10 cellular contexts compared by ENCODE assay signal in the genomic region with DNA sequence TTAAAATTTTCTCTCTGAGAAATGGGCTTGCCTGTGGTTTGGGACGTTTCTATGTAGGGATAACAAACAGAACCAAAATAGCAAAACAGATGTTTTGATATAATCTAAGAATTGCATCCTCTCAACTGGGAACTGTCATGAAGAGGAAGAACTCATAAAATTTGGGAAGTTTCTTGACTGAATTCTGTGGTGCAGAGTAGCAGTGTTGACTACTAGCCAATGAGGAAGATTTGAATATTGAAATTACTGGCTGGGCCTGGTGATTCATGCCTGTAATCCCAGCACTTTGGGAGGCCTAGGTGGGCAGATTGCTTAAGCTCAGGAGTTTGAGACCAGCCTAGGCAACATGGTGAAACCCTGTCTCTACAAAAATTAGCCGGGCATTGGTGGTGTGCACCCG. TPM values are rescaled to one million over a fixed set of nuclear protein-coding genes. Genes with fewer than 3 reads are reported as not detected.
A peak's percentile ranks its signal among the peaks of the same experiment; 100 is the strongest.
DNase-seq lines count a peak whose midpoint lies in the region; ATAC-seq and TF ChIP-seq lines count a peak whose summit lies in the region.
"Had no signal": no experiment of that assay in that cellular context is flagged by ENCODE, and none has a peak within 500 bp of the region (broad histone marks: within the 10 kb centered on the region; RNA-seq: fewer than 3 reads in every experiment).

No MANE protein-coding gene starts in this region.

- TF ChIP-seq CTCF in chondrocyte (IDR thresholded peaks at IDR 0.05), result no peak

- no peaks in the 10 kb centered on the region for H3K27me3 ChIP-seq in CD4-positive, CD25-positive, alpha-beta regulatory T cell (ENCODE audit: control insufficient read depth, insufficient read depth, low read length)
- H3K27me3 ChIP-seq in Karpas-422 (ENCODE audit: low read length), result no peaks in the 10 kb centered on the region

- no peak overlapping the region for H3K9ac ChIP-seq in Karpas-422 (ENCODE audit: low read length)

- H3K79me2 ChIP-seq in Karpas-422 (ENCODE audit: low read length), result peaks cover 91% of the 10 kb centered on the region

- no peak for ATAC-seq in CD4-positive, CD25-positive, alpha-beta regulatory T cell (ENCODE audit: low read depth in 2 of 2)
- no peak for ATAC-seq in natural killer cell treated with Interleukin-12 subunit alpha and Interleukin-12 subunit beta and Interleukin-15 and Interleukin-18, amount 100 ng/mL, for 72 hours
- no peak for ATAC-seq in GM21447 (IDR thresholded peaks at IDR 0.05; ENCODE audit: unreplicated experiment)

- H3K4me2 ChIP-seq in Karpas-422 (ENCODE audit: low read depth, low read length, poor library complexity, severe bottlenecking), result peak overlapping the region; percentile 52

- peak overlapping the region in 3 of 4 donors; percentile 11 to 39 (median 24) for H3K4me3 Mint-ChIP-seq in CD4-positive, CD25-positive, alpha-beta regulatory T cell
- no peak overlapping the region for H3K4me3 Mint-ChIP-seq in chondrocyte (ENCODE audit: unreplicated experiment)
- H3K4me3 Mint-ChIP-seq in natural killer cell treated with Interleukin-12 subunit alpha and Interleukin-12 subunit beta and Interleukin-15 and Interleukin-18, amount 100 ng/mL, for 72 hours, result no peak overlapping the region

- H3K36me3 Mint-ChIP-seq in CD4-positive, CD25-positive, alpha-beta regulatory T cell, result peaks cover 36% of the 10 kb centered on the region
- H3K36me3 Mint-ChIP-seq in chondrocyte (ENCODE audit: low read depth), result peaks cover 11% of the 10 kb centered on the region
- peaks cover 9% of the 10 kb centered on the region for H3K36me3 Mint-ChIP-seq in natural killer cell treated with Interleukin-12 subunit alpha and Interleukin-12 subunit beta and Interleukin-15 and Interleukin-18, amount 100 ng/mL, for 72 hours

- no peaks in the 10 kb centered on the region for H3K9me2 ChIP-seq in Karpas-422 (replicated peaks; ENCODE audit: insufficient read depth, low read length)

- H3K27ac Mint-ChIP-seq in CD4-positive, CD25-positive, alpha-beta regulatory T cell, result peak overlapping the region; percentile 76 to 99 (median 90)
- H3K27ac Mint-ChIP-seq in chondrocyte (ENCODE audit: unreplicated experiment), result peak overlapping the region; percentile 55
- H3K27ac Mint-ChIP-seq in natural killer cell treated with Interleukin-12 subunit alpha and Interleukin-12 subunit beta and Interleukin-15 and Interleukin-18, amount 100 ng/mL, for 72 hours, result peak overlapping the region; percentile 53 to 79

- peaks cover 35% of the 10 kb centered on the region for H3K4me1 ChIP-seq in CD4-positive, CD25-positive, alpha-beta regulatory T cell (ENCODE audit: control insufficient read depth, insufficient read depth, low read length, poor library complexity, severe bottlenecking)
- H3K4me1 ChIP-seq in Karpas-422 (ENCODE audit: low read length), result peaks cover 58% of the 10 kb centered on the region

- H3K36me3 ChIP-seq in CD4-positive, CD25-positive, alpha-beta regulatory T cell (ENCODE audit: control insufficient read depth, insufficient read depth, low read length), result peaks cover 20% of the 10 kb centered on the region
- H3K36me3 ChIP-seq in Karpas-422 (ENCODE audit: insufficient read depth, low read length), result peaks cover 39% of the 10 kb centered on the region; the same call in 1 of the 2 replicates

- H2AFZ ChIP-seq in Karpas-422 (ENCODE audit: low read length), result no peak overlapping the region

- H3K9me3 Mint-ChIP-seq in CD4-positive, CD25-positive, alpha-beta regulatory T cell, result no peaks in the 10 kb centered on the region
- H3K9me3 Mint-ChIP-seq in chondrocyte (ENCODE audit: low read depth), result no peaks in the 10 kb centered on the region
- H3K9me3 Mint-ChIP-seq in natural killer cell treated with Interleukin-12 subunit alpha and Interleukin-12 subunit beta and Interleukin-15 and Interleukin-18, amount 100 ng/mL, for 72 hours, result no peaks in the 10 kb centered on the region

- H4K20me1 ChIP-seq in Karpas-422 (ENCODE audit: insufficient read depth, low read depth, low read length), result no peaks in the 10 kb centered on the region

- no peaks in the 10 kb centered on the region for H3K9me3 ChIP-seq in CD4-positive, CD25-positive, alpha-beta regulatory T cell (ENCODE audit: control insufficient read depth in 2 of 2, low read length in 2 of 2)
- no peaks in the 10 kb centered on the region for H3K9me3 ChIP-seq in Karpas-422 (ENCODE audit: low read length)

- no peak overlapping the region for H3K4me3 ChIP-seq in CD4-positive, CD25-positive, alpha-beta regulatory T cell (ENCODE audit: low read depth, low read length)
- H3K4me3 ChIP-seq in Karpas-422 (ENCODE audit: low read length), result no peak overlapping the region

- H3K27ac ChIP-seq in CD4-positive, CD25-positive, alpha-beta regulatory T cell (ENCODE audit: insufficient read depth, low read length, poor library complexity, severe bottlenecking), result peak overlapping the region; percentile 66
- H3K27ac ChIP-seq in Karpas-422 (ENCODE audit: low read length), result peak overlapping the region; percentile 34

- H3K4me1 Mint-ChIP-seq in CD4-positive, CD25-positive, alpha-beta regulatory T cell, result peaks cover 22 to 76% (median 55%) of the 10 kb centered on the region in 4 donors
- peaks cover 41% of the 10 kb centered on the region for H3K4me1 Mint-ChIP-seq in chondrocyte (ENCODE audit: low read depth)
- H3K4me1 Mint-ChIP-seq in natural killer cell treated with Interleukin-12 subunit alpha and Interleukin-12 subunit beta and Interleukin-15 and Interleukin-18, amount 100 ng/mL, for 72 hours (ENCODE audit: low read depth in 2 of 2), result peaks cover 54 to 57% of the 10 kb centered on the region in 2 donors

- H3K27me3 Mint-ChIP-seq in CD4-positive, CD25-positive, alpha-beta regulatory T cell, result no peaks in the 10 kb centered on the region
- no peaks in the 10 kb centered on the region for H3K27me3 Mint-ChIP-seq in chondrocyte (ENCODE audit: low read depth)
- H3K27me3 Mint-ChIP-seq in natural killer cell treated with Interleukin-12 subunit alpha and Interleukin-12 subunit beta and Interleukin-15 and Interleukin-18, amount 100 ng/mL, for 72 hours, result no peaks in the 10 kb centered on the region

- DNase-seq in CD4-positive, CD25-positive, alpha-beta regulatory T cell, result no peak
- no peak for DNase-seq in Karpas-422
- DNase-seq in chondrocyte (ENCODE audit: low spot score), result no peak
- DNase-seq in natural killer cell treated with Interleukin-12 subunit alpha and Interleukin-12 subunit beta and Interleukin-15 and Interleukin-18, amount 100 ng/mL, for 72 hours (ENCODE audit: low spot score), result no peak
- DNase-seq in kidney glomerular epithelial cell (lab: John Stamatoyannopoulos, UW), result no peak
- DNase-seq in DMS53 (lab: John Stamatoyannopoulos, UW), result no peak
- no peak for DNase-seq in KG1 (lab: John Stamatoyannopoulos, UW)
- DNase-seq: activated CD4-positive, CD25-positive, alpha-beta regulatory T cell; stimulated activated CD4-positive, alpha-beta T cell treated with anti-CD3 and anti-CD28 coated beads, Interleukin-2, amount 100 ng/mL, for 24 hours had no signal

RNA-seq across cellular contexts. Expression of a gene that starts 42.2 kb away (rescaled TPM):
- 39.0 TPM for total RNA-seq in CD4-positive, CD25-positive, alpha-beta regulatory T cell
- polyA plus RNA-seq in CD4-positive, CD25-positive, alpha-beta regulatory T cell, result 1 to 10 TPM in 3 of 4 donors, under 1 TPM in 1; 0.64 to 2.6 (median 1.6) TPM
- 26.7 and 29.6 TPM in 2 replicates for total RNA-seq in Karpas-422 (2014; rRNA removed; shearing (Covaris generic); ENCODE audit: low replicate concordance)
- 24.1 to 27.2 TPM (median 24.2 TPM) in 3 replicates for total RNA-seq in chondrocyte
- total RNA-seq in natural killer cell treated with Interleukin-12 subunit alpha and Interleukin-12 subunit beta and Interleukin-15 and Interleukin-18, amount 100 ng/mL, for 72 hours, result 10 to 100 TPM; 36.9 to 67.6 TPM

Comparison
In these comparisons a context has a peak if more than half of its experiments do, and no peak if none do; other contexts are left out.
1. H3K4me3 Mint-ChIP-seq: peak in CD4-positive, CD25-positive, alpha-beta regulatory T cell (3 of 4); none in chondrocyte (single experiment) and natural killer cell treated with Interleukin-12 subunit alpha and Interleukin-12 subunit beta and Interleukin-15 and Interleukin-18, amount 100 ng/mL, for 72 hours (single experiment).
2. Peak in every context shown above with its lines, with median percentiles within 50 percentile points of each other: H3K27ac Mint-ChIP-seq.